Comparison of ENCODE assay signal across 20 cellular contexts in the genomic region with DNA sequence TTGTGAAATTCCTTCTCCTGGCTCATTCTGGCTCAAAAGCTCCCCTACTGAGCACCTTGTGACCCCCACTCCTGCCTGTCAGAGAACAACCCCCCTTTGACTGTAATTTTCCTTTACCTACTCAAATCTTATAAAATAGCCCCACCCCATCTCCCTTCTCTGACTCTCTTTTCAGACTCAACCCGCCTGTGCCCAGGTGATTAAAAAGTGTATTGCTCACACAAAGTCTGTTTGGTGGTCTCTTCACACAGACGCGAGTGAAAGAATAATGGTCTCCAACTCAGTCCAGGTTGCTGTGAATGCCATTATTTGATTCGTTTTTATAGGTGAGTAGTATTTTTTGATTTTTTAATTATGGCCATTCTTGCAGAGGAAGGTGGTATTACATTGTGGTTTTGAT.
"Had no signal": no experiment of that assay in that cellular context is flagged by ENCODE, and none has a peak within 500 bp of the region (broad histone marks: within the 10 kb centered on the region; RNA-seq: fewer than 3 reads in every experiment).

No MANE protein-coding gene starts in this region.

- H3K4me1 ChIP-seq: colonic mucosa, esophagus muscularis mucosa, foreskin keratinocyte, gastroesophageal sphincter, heart left ventricle, left ventricle myocardium inferior, lower lobe of right lung had no signal

- H3K9me3 ChIP-seq: colonic mucosa, esophagus muscularis mucosa, gastroesophageal sphincter, lower lobe of right lung had no signal

- DNase-seq: colonic mucosa; cortex of kidney; effector CD8-positive, alpha-beta T cell; effector memory CD8-positive, alpha-beta T cell; foreskin keratinocyte; heart left ventricle; hypothalamus; immature natural killer cell; islet precursor cell; kidney; kidney glomerular epithelial cell; left colon; left ventricle myocardium inferior; lower lobe of right lung; mesenchymal stem cell; midbrain had no signal

- H3K4me2 ChIP-seq: hepatocyte had no signal

- H3K79me2 ChIP-seq: hepatocyte had no signal

- H3K27ac ChIP-seq: colonic mucosa, esophagus muscularis mucosa, foreskin keratinocyte, gastroesophageal sphincter, heart left ventricle, hepatocyte, left ventricle myocardium inferior, lower lobe of right lung had no signal

- ATAC-seq: effector memory CD8-positive, alpha-beta T cell; foreskin keratinocyte; gastroesophageal sphincter; heart left ventricle; left colon; left lobe of liver; lower lobe of right lung had no signal

- H3K27me3 ChIP-seq: colonic mucosa, esophagus muscularis mucosa, foreskin keratinocyte, gastroesophageal sphincter, heart left ventricle, hepatocyte had no signal

- H3K4me3 ChIP-seq: colonic mucosa, esophagus muscularis mucosa, gastroesophageal sphincter, heart left ventricle, hepatocyte, left ventricle myocardium inferior, lower lobe of right lung had no signal

- H3K36me3 ChIP-seq: colonic mucosa, esophagus muscularis mucosa, gastroesophageal sphincter, heart left ventricle, left ventricle myocardium inferior, lower lobe of right lung had no signal
